ENCODE assay signal across 9 cellular contexts in genomic region chr4:79042079-79042674, GRCh38.
DNase-seq lines count a peak whose midpoint lies in the region; ATAC-seq and TF ChIP-seq lines count a peak whose summit lies in the region.
"Had no signal": no experiment of that assay in that cellular context is flagged by ENCODE, and none has a peak within 500 bp of the region (broad histone marks: within the 10 kb centered on the region; RNA-seq: fewer than 3 reads in every experiment).

No MANE protein-coding gene starts in this region.

- no peaks in the 10 kb centered on the region for H3K9me3 Mint-ChIP-seq in activated T-cell treated with anti-CD3 and anti-CD28 coated beads, Interleukin-2, amount 50 U/mL, for 24 hours
- H3K9me3 Mint-ChIP-seq: stimulated activated naive CD8-positive, alpha-beta T cell treated with anti-CD3 and anti-CD28 coated beads, Interleukin-15, Interleukin-2, amounts not matched to agents 100 ng/mL and 50 ng/mL, for 24 hours had no signal

- H3K36me3 Mint-ChIP-seq in activated T-cell treated with anti-CD3 and anti-CD28 coated beads, Interleukin-2, amount 50 U/mL, for 24 hours (ENCODE audit: low read depth): no peaks in the 10 kb centered on the region

- TF ChIP-seq CTCF in C4-2B (conservative IDR thresholded peaks at IDR 0.05) (peak; percentile 74), foreskin keratinocyte (conservative IDR thresholded peaks at IDR 0.05) (peak; percentile 70)

- no peaks in the 10 kb centered on the region for H3K4me1 ChIP-seq in foreskin keratinocyte

- ATAC-seq in foreskin keratinocyte: peak; percentile 39
- no peak for ATAC-seq in HG03460 (IDR thresholded peaks at IDR 0.05; ENCODE audit: unreplicated experiment)

- no peak overlapping the region for H3K27ac Mint-ChIP-seq in activated T-cell treated with anti-CD3 and anti-CD28 coated beads, Interleukin-2, amount 50 U/mL, for 24 hours
- H3K27ac Mint-ChIP-seq: stimulated activated naive CD8-positive, alpha-beta T cell treated with anti-CD3 and anti-CD28 coated beads, Interleukin-15, Interleukin-2, amounts not matched to agents 100 ng/mL and 50 ng/mL, for 24 hours had no signal

- H3K4me1 Mint-ChIP-seq in activated T-cell treated with anti-CD3 and anti-CD28 coated beads, Interleukin-2, amount 50 U/mL, for 24 hours (ENCODE audit: low read depth): no peaks in the 10 kb centered on the region

- no peaks in the 10 kb centered on the region for H3K27me3 Mint-ChIP-seq in activated T-cell treated with anti-CD3 and anti-CD28 coated beads, Interleukin-2, amount 50 U/mL, for 24 hours
- H3K27me3 Mint-ChIP-seq: stimulated activated naive CD8-positive, alpha-beta T cell treated with anti-CD3 and anti-CD28 coated beads, Interleukin-15, Interleukin-2, amounts not matched to agents 100 ng/mL and 50 ng/mL, for 24 hours had no signal

- H3K27ac ChIP-seq in C4-2B (no peak overlapping the region), foreskin keratinocyte (no peak overlapping the region)

- peak; percentile 3 for DNase-seq in HS-5 (ENCODE audit: low read depth)
- DNase-seq in RPMI8226: peak; percentile 8
- peak in 1 of 2 donors; percentile 35 for DNase-seq in foreskin keratinocyte
- DNase-seq in stromal cell of bone marrow (ENCODE audit: low read depth): peak; percentile 14
- DNase-seq in activated T-cell treated with anti-CD3 and anti-CD28 coated beads, Interleukin-2, amount 50 U/mL, for 24 hours: no peak
- DNase-seq in NOMO-1 treated with DMSO at 0.1 percent for 48 hours (lab: John Stamatoyannopoulos, UW; ENCODE audit: unreplicated experiment): no peak

- peaks cover 2% of the 10 kb centered on the region for H3K27me3 ChIP-seq in foreskin keratinocyte

- no peak overlapping the region for H3K4me3 Mint-ChIP-seq in activated T-cell treated with anti-CD3 and anti-CD28 coated beads, Interleukin-2, amount 50 U/mL, for 24 hours
- H3K4me3 Mint-ChIP-seq: stimulated activated naive CD8-positive, alpha-beta T cell treated with anti-CD3 and anti-CD28 coated beads, Interleukin-15, Interleukin-2, amounts not matched to agents 100 ng/mL and 50 ng/mL, for 24 hours had no signal

Comparison
In these comparisons a context has a peak if more than half of its experiments do, and no peak if none do; other contexts are left out.
1. DNase-seq: peak in HS-5 (single experiment), RPMI8226 (single experiment) and stromal cell of bone marrow (single experiment); none in activated T-cell treated with anti-CD3 and anti-CD28 coated beads, Interleukin-2, amount 50 U/mL, for 24 hours (single experiment) and NOMO-1 treated with DMSO at 0.1 percent for 48 hours (single experiment).